ENCODE assay signal across 2 cellular contexts in genomic region chr14:37594916-37595808, GRCh38.
TF ChIP-seq lines count a peak whose summit lies in the region.

Gene FOXA1 (minus strand): TSS chr14:37595249. CDS start chr14:37594972, 277 bp downstream.
Gene TTC6 (plus strand): TSS chr14:37595629. CDS start chr14:37622065, 26,436 bp downstream.

TF ChIP-seq in HEK293T, 16 proteins besides CTCF, POLR2A, EP300 and RAD21 (continued from another document):
- TF ChIP-seq LEF1 (IDR thresholded peaks at IDR 0.05; ENCODE audit: borderline replicate concordance): no peak
- no peak for TF ChIP-seq HDGF (IDR thresholded peaks at IDR 0.05; ENCODE audit: borderline replicate concordance)

TF ChIP-seq in K562, 482 proteins besides CTCF, POLR2A, EP300 and RAD21 (continued from another document and continues in another):
- TF ChIP-seq MITF (IDR thresholded peaks at IDR 0.05) (no peak), HDAC2 (IDR thresholded peaks at IDR 0.05) (no peak), ZBTB40 (IDR thresholded peaks at IDR 0.05) (no peak), ZBTB40 (CRISPR knock-in tag; IDR thresholded peaks at IDR 0.05) (no peak), THRB (CRISPR knock-in tag; conservative IDR thresholded peaks at IDR 0.05) (no peak), UBTF (IDR thresholded peaks at IDR 0.05; ENCODE audit: borderline replicate concordance in 1 of 2, low read depth in 2 of 2, low read length in 2 of 2) (peak in 1 of 2 experiments; percentile 24; a peak in 1 of 4 replicates), ZNF449 (CRISPR knock-in tag; IDR thresholded peaks at IDR 0.05) (no peak), TAF1 (IDR thresholded peaks at IDR 0.05; ENCODE audit: control insufficient read depth, extremely low read depth, insufficient read depth, low read length, severe bottlenecking) (peak; percentile 14), XRCC4 (IDR thresholded peaks at IDR 0.05; ENCODE audit: extremely low read depth, insufficient read depth, insufficient read length) (no peak), TFAP4 (CRISPR knock-in tag; IDR thresholded peaks at IDR 0.05; ENCODE audit: borderline replicate concordance) (peak; percentile 11; the same call in 1 of the 2 replicates), VEZF1 (CRISPR knock-in tag; IDR thresholded peaks at IDR 0.05) (peak; percentile 53), NRF1 (conservative IDR thresholded peaks at IDR 0.05 in 1 of 2, IDR thresholded peaks at IDR 0.05 in 1 of 2) (0 out of 4 replicates have a peak, but pooled peaks of 1 of the 2 experiments have one; percentile 1), HMGN3 (IDR thresholded peaks at IDR 0.05; ENCODE audit: borderline replicate concordance, extremely low read depth, insufficient read length, low read depth, low read length) (peak; percentile 22), SETDB1 (IDR thresholded peaks at IDR 0.05; ENCODE audit: low read length) (no peak), EGR1 (conservative IDR thresholded peaks at IDR 0.05) (0 out of 2 replicates have a peak, but pooled peaks have one; percentile 3), ZNF12 (CRISPR knock-in tag; IDR thresholded peaks at IDR 0.05) (no peak), FOXO4 (CRISPR knock-in tag; IDR thresholded peaks at IDR 0.05) (no peak), SAFB (IDR thresholded peaks at IDR 0.05; ENCODE audit: borderline replicate concordance, low read depth, low read length) (no peak), DLX4 (CRISPR knock-in tag; IDR thresholded peaks at IDR 0.05) (no peak), NFXL1 (CRISPR knock-in tag; IDR thresholded peaks at IDR 0.05) (no peak), E2F6 (IDR thresholded peaks at IDR 0.05; ENCODE audit: borderline replicate concordance in 1 of 2, extremely low read depth in 1 of 2, insufficient read depth in 1 of 2, insufficient read length in 1 of 2, low read depth in 1 of 2, low read length in 1 of 2, poor library complexity in 1 of 2, severe bottlenecking in 1 of 2) (peak in 1 of 2 experiments; percentile 44), ATF3 (IDR thresholded peaks at IDR 0.05) (no peak), ATF3 (CRISPR knock-in tag; conservative IDR thresholded peaks at IDR 0.05) (no peak), HCFC1 (IDR thresholded peaks at IDR 0.05; ENCODE audit: low read depth, low read length) (no peak), TAL1 (IDR thresholded peaks at IDR 0.05) (no peak), KLF16 (IDR thresholded peaks at IDR 0.05) (no peak), NONO (IDR thresholded peaks at IDR 0.05; ENCODE audit: low read depth in 2 of 2, low read length in 1 of 2) (no peak)
